In genomic region chrX:73855546-73855945, GRCh38 we compare ENCODE assay signal across 9 cellular contexts. TPM values are rescaled to one million over a fixed set of nuclear protein-coding genes. Genes with fewer than 3 reads are reported as not detected.
DNase-seq lines count a peak whose midpoint lies in the region; ATAC-seq, FAIRE-seq and TF ChIP-seq lines count a peak whose summit lies in the region.
"Had no signal": no experiment of that assay in that cellular context is flagged by ENCODE, and none has a peak within 500 bp of the region (broad histone marks: within the 10 kb centered on the region; RNA-seq: fewer than 3 reads in every experiment).

No MANE protein-coding gene starts in this region.

- no TSS peak for BruUV-seq in Calu3 (replicated peaks; lab: Mats Ljungman, UMichigan)

- H3K9me3 Mint-ChIP-seq in Calu3 (ENCODE audit: low read depth, unreplicated experiment) (peaks cover 4% of the 10 kb centered on the region), naive B cell (peaks cover 0 to 18% (median 12%) of the 10 kb centered on the region in 7 donors)
- peaks cover 9% of the 10 kb centered on the region for H3K9me3 Mint-ChIP-seq in stimulated activated memory B cell treated with anti-CD40 and anti-IgM and Interleukin-4, amounts not matched to agents 10 μg/mL and 1 μg/mL and 100 μg/mL, for 72 hours

- H3K36me3 Mint-ChIP-seq in Calu3 (ENCODE audit: insufficient read depth, unreplicated experiment) (no peaks in the 10 kb centered on the region), naive B cell (no peaks in the 10 kb centered on the region)
- H3K36me3 Mint-ChIP-seq in stimulated activated memory B cell treated with anti-CD40 and anti-IgM and Interleukin-4, amounts not matched to agents 10 μg/mL and 1 μg/mL and 100 μg/mL, for 72 hours = peaks cover 6% of the 10 kb centered on the region

- CTCF ChIA-PET in Calu3 (lab: Charles Lee) = interaction anchor here (1.7 kb wide), 1 partner anchor 278 kb away, joined by 3 read pairs; no protein-coding TSS in a partner anchor

- H3K4me1 Mint-ChIP-seq in Calu3 (ENCODE audit: low read depth, unreplicated experiment) (no peaks in the 10 kb centered on the region), naive B cell (peaks cover 0 to 8% (median 7%) of the 10 kb centered on the region in 3 donors)
- no peaks in the 10 kb centered on the region for H3K4me1 Mint-ChIP-seq in stimulated activated memory B cell treated with anti-CD40 and anti-IgM and Interleukin-4, amounts not matched to agents 10 μg/mL and 1 μg/mL and 100 μg/mL, for 72 hours

- intact Hi-C loops in Calu3 (cut with micrococcal nuclease; ENCODE audit: unreplicated experiment) = loop anchor here (1.0 to 5.0 kb wide), 4 partner anchors 160 to 507 kb away; no protein-coding TSS in a partner anchor

- peak; percentile 54 for ATAC-seq in HG02884 (IDR thresholded peaks at IDR 0.05; ENCODE audit: unreplicated experiment)
- ATAC-seq in naive B cell (ENCODE audit: low read depth in 2 of 2) = no peak
- ATAC-seq in stimulated activated memory B cell treated with anti-CD40 and anti-IgM and Interleukin-4, amounts not matched to agents 10 μg/mL and 1 μg/mL and 100 μg/mL, for 72 hours = peak; percentile 58

- no peak overlapping the region for H3K27ac Mint-ChIP-seq in Calu3 (ENCODE audit: unreplicated experiment)
- H3K27ac Mint-ChIP-seq in naive B cell = no peak overlapping the region
- H3K27ac Mint-ChIP-seq in stimulated activated memory B cell treated with anti-CD40 and anti-IgM and Interleukin-4, amounts not matched to agents 10 μg/mL and 1 μg/mL and 100 μg/mL, for 72 hours = no peak overlapping the region

- no peak overlapping the region for H3K4me3 Mint-ChIP-seq in Calu3 (ENCODE audit: low read depth, unreplicated experiment)
- H3K4me3 Mint-ChIP-seq in naive B cell = no peak overlapping the region
- H3K4me3 Mint-ChIP-seq in stimulated activated memory B cell treated with anti-CD40 and anti-IgM and Interleukin-4, amounts not matched to agents 10 μg/mL and 1 μg/mL and 100 μg/mL, for 72 hours = no peak overlapping the region

- H3K27me3 Mint-ChIP-seq in Calu3 (ENCODE audit: unreplicated experiment) (no peaks in the 10 kb centered on the region), naive B cell (peaks cover 0 to under 1% (median 0%) of the 10 kb centered on the region in 3 donors)
- no peaks in the 10 kb centered on the region for H3K27me3 Mint-ChIP-seq in stimulated activated memory B cell treated with anti-CD40 and anti-IgM and Interleukin-4, amounts not matched to agents 10 μg/mL and 1 μg/mL and 100 μg/mL, for 72 hours

- FAIRE-seq in endometrium (lab: Jason Lieb, UNC) = peak; percentile 89

- DNase-seq in Calu3 (peak; percentile 58), NCI-H82 treated with DMSO at 0.1 percent for 48 hours (lab: John Stamatoyannopoulos, UW; ENCODE audit: unreplicated experiment) (peak; percentile 51), naive B cell (peak; percentile 64), GM19238 (ENCODE audit: insufficient read length, low spot score) (no peak)
- peak; percentile 7 to 42 for DNase-seq in activated CD8-positive, alpha-beta memory T cell treated with anti-CD3 and anti-CD28 coated beads for 4 hours (ENCODE audit: low read depth in 2 of 2)

- TF ChIP-seq CTCF in Calu3 (IDR thresholded peaks at IDR 0.05; ENCODE audit: unreplicated experiment) = peak; percentile 59

RNA-seq across cellular contexts. Expression of gene XIST, which starts 3.0 kb away (rescaled TPM):
- 0.07 and 0.14 TPM in 2 replicates for total RNA-seq in Calu3 (2022)
- polyA plus RNA-seq in naive B cell (ENCODE audit: low read depth in 6 of 6) = 10 to 100 TPM in 4 of 6 donors, 1 to 10 TPM in 1, under 1 TPM in 1; 0.16 to 13.4 (median 11.1) TPM
- total RNA-seq: T-helper 2 cell treated with Interferon-gamma antibody and Interleukin-4, amounts not matched to agents 100 ng/mL and 5 ng/mL, for 36 hours had no signal

Comparison
In these comparisons a context has a peak if more than half of its experiments do, and no peak if none do; other contexts are left out.
1. ATAC-seq: peak in HG02884 (single experiment) and stimulated activated memory B cell treated with anti-CD40 and anti-IgM and Interleukin-4, amounts not matched to agents 10 μg/mL and 1 μg/mL and 100 μg/mL, for 72 hours (single experiment); none in naive B cell (0 of 2).